17 cellular contexts compared by ENCODE assay signal in the genomic region with DNA sequence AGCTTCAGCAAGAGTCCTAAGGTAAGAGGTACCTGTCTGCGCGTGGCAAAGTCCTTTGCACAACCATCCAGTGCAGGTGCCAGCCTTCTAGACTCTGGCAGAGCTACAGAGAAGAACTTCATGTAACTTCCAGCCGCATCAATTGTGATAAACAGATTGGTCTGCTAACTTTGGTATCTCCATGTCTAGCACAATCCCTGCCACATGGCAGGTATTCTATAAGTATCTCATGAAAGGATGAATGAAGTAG. TPM values are rescaled to one million over a fixed set of nuclear protein-coding genes. Genes with fewer than 3 reads are reported as not detected.
DNase-seq lines count a peak whose midpoint lies in the region; ATAC-seq and TF ChIP-seq lines count a peak whose summit lies in the region.
"Had no signal": no experiment of that assay in that cellular context is flagged by ENCODE, and none has a peak within 500 bp of the region (broad histone marks: within the 10 kb centered on the region; RNA-seq: fewer than 3 reads in every experiment).

No MANE protein-coding gene starts in this region.

- no peak overlapping the region for H3K9ac ChIP-seq in MM.1S (ENCODE audit: low read length)

- H3K36me3 Mint-ChIP-seq in activated T-cell treated with anti-CD3 and anti-CD28 coated beads, Interleukin-2, amount 50 U/mL, for 72 hours (ENCODE audit: insufficient read depth in 2 of 2) = peaks cover 28 to 54% of the 10 kb centered on the region in 2 donors
- peaks cover 93% of the 10 kb centered on the region for H3K36me3 Mint-ChIP-seq in activated naive CD8-positive, alpha-beta T cell treated with anti-CD3 and anti-CD28 coated beads, Interleukin-2, amount 50 U/mL, for 24 hours (ENCODE audit: low read depth)

- ATAC-seq in activated T-cell treated with anti-CD3 and anti-CD28 coated beads, Interleukin-2, amount 50 U/mL, for 72 hours (replicated peaks in 1 of 2) = peak in 1 of 2 donors; percentile 14
- no peak for ATAC-seq in activated naive CD8-positive, alpha-beta T cell treated with anti-CD3 and anti-CD28 coated beads, Interleukin-2, amount 50 U/mL, for 24 hours

- H3K4me3 ChIP-seq in MM.1S (ENCODE audit: low read length) (no peak overlapping the region), neutrophil (ENCODE audit: low read depth in 1 of 2, low read length in 1 of 2) (no peak overlapping the region)
- H3K4me3 ChIP-seq: heart right ventricle, right atrium auricular region, tibial artery had no signal

- H3K4me2 ChIP-seq in MM.1S (ENCODE audit: low read depth, low read length) = peak overlapping the region; percentile 12; the same call in 1 of the 2 replicates

- H3K27ac Mint-ChIP-seq in activated T-cell treated with anti-CD3 and anti-CD28 coated beads, Interleukin-2, amount 50 U/mL, for 72 hours = peak overlapping the region; percentile 98
- H3K27ac Mint-ChIP-seq in activated naive CD8-positive, alpha-beta T cell treated with anti-CD3 and anti-CD28 coated beads, Interleukin-2, amount 50 U/mL, for 24 hours = peak overlapping the region; percentile 78

- TF ChIP-seq CTCF in MM.1S (IDR thresholded peaks at IDR 0.05; ENCODE audit: low read length) (no peak), neutrophil (IDR thresholded peaks at IDR 0.05) (no peak)

- DNase-seq in activated T-cell treated with anti-CD3 and anti-CD28 coated beads, Interleukin-2, amount 50 U/mL, for 72 hours = no peak
- DNase-seq in activated T-cell treated with anti-CD3 and anti-CD28 coated beads for 4 hours (no peak), MM.1S (no peak), DMS 273 (lab: John Stamatoyannopoulos, UW; ENCODE audit: unreplicated experiment) (no peak), HuH-7.5 (ENCODE audit: low spot score) (no peak)
- DNase-seq in activated naive CD8-positive, alpha-beta T cell treated with anti-CD3 and anti-CD28 coated beads, Interleukin-2, amount 50 U/mL, for 24 hours = no peak
- DNase-seq in stimulated activated CD4-positive, alpha-beta T cell treated with anti-CD3 and anti-CD28 coated beads, Interleukin-12 subunit alpha, Interleukin-12 subunit beta, amount 100 ng/mL, for 4 hours = no peak
- DNase-seq: NCI-H1092, NCI-H2029 treated with DMSO at 0.1 percent for 48 hours, NCI-H510A had no signal

- H3K9me3 Mint-ChIP-seq in activated T-cell treated with anti-CD3 and anti-CD28 coated beads, Interleukin-2, amount 50 U/mL, for 72 hours = peaks cover 3 to 5% of the 10 kb centered on the region in 2 donors
- H3K9me3 Mint-ChIP-seq in activated naive CD8-positive, alpha-beta T cell treated with anti-CD3 and anti-CD28 coated beads, Interleukin-2, amount 50 U/mL, for 24 hours = no peaks in the 10 kb centered on the region

- H3F3A ChIP-seq in MM.1S (ENCODE audit: insufficient read depth, low read length) = peaks cover 89% of the 10 kb centered on the region

- peaks cover 44% of the 10 kb centered on the region for H4K20me1 ChIP-seq in MM.1S (ENCODE audit: insufficient read depth, low read length)

- H3K4me1 Mint-ChIP-seq in activated T-cell treated with anti-CD3 and anti-CD28 coated beads, Interleukin-2, amount 50 U/mL, for 72 hours (ENCODE audit: low read depth) = peaks cover 84% of the 10 kb centered on the region
- peaks cover 69% of the 10 kb centered on the region for H3K4me1 Mint-ChIP-seq in activated naive CD8-positive, alpha-beta T cell treated with anti-CD3 and anti-CD28 coated beads, Interleukin-2, amount 50 U/mL, for 24 hours

- H3K9me3 ChIP-seq in MM.1S (replicated peaks; ENCODE audit: insufficient read depth, low read length) (no peaks in the 10 kb centered on the region), neutrophil (no peaks in the 10 kb centered on the region)
- H3K9me3 ChIP-seq: heart right ventricle, right atrium auricular region, tibial artery had no signal

- H3K79me2 ChIP-seq in MM.1S (ENCODE audit: low read length) = peaks cover 98% of the 10 kb centered on the region

- no peaks in the 10 kb centered on the region for H3K9me2 ChIP-seq in MM.1S (replicated peaks; ENCODE audit: insufficient read depth, low read length)

- H3K4me1 ChIP-seq in MM.1S (ENCODE audit: low read length) = peaks cover 74% of the 10 kb centered on the region
- peaks cover 50 to 54% of the 10 kb centered on the region in 2 experiments for H3K4me1 ChIP-seq in neutrophil (ENCODE audit: control insufficient read depth in 1 of 2, insufficient read depth in 1 of 2, low read depth in 1 of 2, low read length in 1 of 2)
- H3K4me1 ChIP-seq: right atrium auricular region, tibial artery had no signal

- H3K27me3 ChIP-seq in MM.1S (replicated peaks; ENCODE audit: insufficient read depth, low read length) (no peaks in the 10 kb centered on the region), neutrophil (no peaks in the 10 kb centered on the region)
- H3K27me3 ChIP-seq: right atrium auricular region had no signal

- H3K4me3 Mint-ChIP-seq in activated T-cell treated with anti-CD3 and anti-CD28 coated beads, Interleukin-2, amount 50 U/mL, for 72 hours = peak overlapping the region; percentile 31 to 87
- H3K4me3 Mint-ChIP-seq in activated naive CD8-positive, alpha-beta T cell treated with anti-CD3 and anti-CD28 coated beads, Interleukin-2, amount 50 U/mL, for 24 hours = no peak overlapping the region

- no peak overlapping the region for H2AFZ ChIP-seq in MM.1S (ENCODE audit: low read length)

- peaks cover 30% of the 10 kb centered on the region for H3K36me3 ChIP-seq in MM.1S (replicated peaks; ENCODE audit: insufficient read depth, low read length)
- peaks cover 51% of the 10 kb centered on the region for H3K36me3 ChIP-seq in neutrophil
- H3K36me3 ChIP-seq: right atrium auricular region, tibial artery had no signal

- H3K27ac ChIP-seq in MM.1S (ENCODE audit: low read length) = peak overlapping the region; percentile 8; the same call in 1 of the 2 replicates
- H3K27ac ChIP-seq in neutrophil = peak overlapping the region; percentile 31
- H3K27ac ChIP-seq: right atrium auricular region, tibial artery had no signal

- no peaks in the 10 kb centered on the region for H3K27me3 Mint-ChIP-seq in activated T-cell treated with anti-CD3 and anti-CD28 coated beads, Interleukin-2, amount 50 U/mL, for 72 hours (ENCODE audit: low read depth)
- H3K27me3 Mint-ChIP-seq in activated naive CD8-positive, alpha-beta T cell treated with anti-CD3 and anti-CD28 coated beads, Interleukin-2, amount 50 U/mL, for 24 hours = no peaks in the 10 kb centered on the region

RNA-seq across cellular contexts. Expression of gene CD48, which starts 29.8 kb away (rescaled TPM):
- total RNA-seq in activated T-cell treated with anti-CD3 and anti-CD28 coated beads, Interleukin-2, amount 50 U/mL, for 72 hours = 100 to 1,000 TPM; 215 to 220 TPM
- total RNA-seq: astrocyte, RPMI7951 had no signal

RNA-seq across cellular contexts. Expression of gene SLAMF1, which starts 35.0 kb away (rescaled TPM):
- total RNA-seq in activated T-cell treated with anti-CD3 and anti-CD28 coated beads, Interleukin-2, amount 50 U/mL, for 72 hours = 100 to 1,000 TPM in 1 of 2 donors, 10 to 100 TPM in 1; 81.4 to 134 TPM
- total RNA-seq: astrocyte, osteoblast had no signal

RNA-seq across cellular contexts. Expression of gene SLAMF7, which starts 57.2 kb away (rescaled TPM):
- 10 to 100 TPM; 42.6 to 68.3 TPM for total RNA-seq in activated T-cell treated with anti-CD3 and anti-CD28 coated beads, Interleukin-2, amount 50 U/mL, for 72 hours
- total RNA-seq: osteoblast, RPMI7951 had no signal
